8 cellular contexts compared by ENCODE assay signal in the genomic region with DNA sequence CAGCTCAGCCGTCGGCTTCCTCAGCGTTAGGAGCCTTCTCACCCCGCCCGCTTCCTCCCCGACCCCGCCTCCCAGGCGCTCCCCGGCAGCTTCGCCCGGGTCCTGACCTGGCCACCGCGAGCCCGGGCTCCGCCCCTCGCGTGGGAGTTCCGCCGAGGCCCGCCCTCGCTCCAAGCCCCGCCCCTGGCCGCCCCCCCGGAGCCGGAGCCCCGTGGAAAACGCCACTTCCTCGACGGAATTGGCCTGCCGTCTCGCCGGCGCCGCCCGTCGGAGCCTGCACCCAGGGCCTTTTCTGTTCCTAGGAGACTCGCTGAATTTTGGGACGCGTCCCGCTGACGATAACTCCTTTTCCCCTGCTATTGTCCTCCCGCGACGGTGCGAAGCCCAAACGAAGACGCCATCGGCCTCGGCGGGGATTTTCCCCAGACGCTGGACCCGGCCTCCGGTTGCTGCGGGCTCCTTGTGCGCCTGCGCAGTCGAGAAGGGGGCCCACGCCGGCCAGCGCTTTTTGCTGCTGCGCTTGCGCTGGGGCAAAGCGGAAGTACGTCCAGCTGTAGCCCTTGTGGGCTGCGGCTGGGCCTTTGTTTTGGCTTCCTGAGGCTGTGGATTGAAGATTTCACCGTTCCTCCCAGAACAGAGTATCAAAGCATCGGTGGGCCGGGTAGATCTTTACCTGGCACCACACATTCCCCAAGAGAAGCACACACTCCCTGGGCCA. TPM values are rescaled to one million over a fixed set of nuclear protein-coding genes. Genes with fewer than 3 reads are reported as not detected.
DNase-seq lines count a peak whose midpoint lies in the region; ATAC-seq, FAIRE-seq and TF ChIP-seq lines count a peak whose summit lies in the region.

No MANE protein-coding gene starts in this region.

- H3K9me3 ChIP-seq in pancreas (no peaks in the 10 kb centered on the region), thyroid gland (no peaks in the 10 kb centered on the region)

- no peaks in the 10 kb centered on the region for H3K27me3 Mint-ChIP-seq in activated naive CD8-positive, alpha-beta T cell treated with anti-CD3 and anti-CD28 coated beads for 36 hours

- no peak for TF ChIP-seq CTCF in GM10248 (IDR thresholded peaks at IDR 0.05; ENCODE audit: control extremely low read depth, extremely low read depth, low read depth, missing control alignments)
- TF ChIP-seq CTCF in pancreas (IDR thresholded peaks at IDR 0.05): no peak
- TF ChIP-seq CTCF in thyroid gland (IDR thresholded peaks at IDR 0.05): peak in 1 of 6 experiments; percentile 25

- DNase-seq in GM10248 (ENCODE audit: extremely low spot score) (peak; percentile 99), NCI-H1092 treated with DMSO at 0.1 percent for 48 hours (lab: John Stamatoyannopoulos, UW) (peak; percentile 94), SKM-1 (lab: John Stamatoyannopoulos, UW; ENCODE audit: unreplicated experiment) (peak; percentile 83), head of caudate nucleus (peak; percentile 68 to 95 (median 88)), pancreas (peak; percentile 89 to 97 (median 94)), thyroid gland (peak; percentile 91 to 92)
- peak; percentile 99 for DNase-seq in activated naive CD8-positive, alpha-beta T cell treated with anti-CD3 and anti-CD28 coated beads for 36 hours

- peak in 1 of 2 donors; percentile 69 for TF ChIP-seq POLR2A in thyroid gland (IDR thresholded peaks at IDR 0.05)

- POLR2A ChIA-PET in GM10248 (lab: Yijun Ruan, JAX): interaction anchor here (1.0 to 5.0 kb wide), 3 partner anchors 10 to 589 kb away, joined by 5 to 31 read pairs (median 15); partner anchors contain the start of genes RELA and SIPA1

- peak overlapping the region; percentile 92 for H3K27ac Mint-ChIP-seq in activated naive CD8-positive, alpha-beta T cell treated with anti-CD3 and anti-CD28 coated beads for 36 hours

- H3K4me3 Mint-ChIP-seq in activated naive CD8-positive, alpha-beta T cell treated with anti-CD3 and anti-CD28 coated beads for 36 hours: peak overlapping the region; percentile 79

- WGBS in pancreas, 2 donors: 0 to 1% methylated on average over 51 to 68 of the region's 68 CpGs
- WGBS in thyroid gland, 2 donors: 0 to 1% methylated on average over 29 to 33 of the region's 68 CpGs

- ATAC-seq in HG02610 (IDR thresholded peaks at IDR 0.05; ENCODE audit: unreplicated experiment) (peak; percentile 62), pancreas (peak; percentile 88 to 94 (median 90))

- H3K4me3 ChIP-seq in pancreas: peak overlapping the region; percentile 28 to 51 (median 37)
- H3K4me3 ChIP-seq in thyroid gland (replicated peaks in 1 of 3): peak overlapping the region in 2 of 3 donors; percentile 28 to 44

- H3K4me1 ChIP-seq in pancreas (peaks cover 13 to 16% (median 14%) of the 10 kb centered on the region in 3 donors), thyroid gland (peaks cover 25 to 38% of the 10 kb centered on the region in 2 donors)

- H3K4me1 Mint-ChIP-seq in activated naive CD8-positive, alpha-beta T cell treated with anti-CD3 and anti-CD28 coated beads for 36 hours: peaks cover 31% of the 10 kb centered on the region

- H3K36me3 ChIP-seq in pancreas (peaks cover 4 to 33% (median 16%) of the 10 kb centered on the region in 3 donors), thyroid gland (peaks cover 46 to 52% of the 10 kb centered on the region in 2 donors)

- H3K27me3 ChIP-seq in pancreas (no peaks in the 10 kb centered on the region), thyroid gland (no peaks in the 10 kb centered on the region)

- peaks cover 15% of the 10 kb centered on the region for H3K36me3 Mint-ChIP-seq in activated naive CD8-positive, alpha-beta T cell treated with anti-CD3 and anti-CD28 coated beads for 36 hours

- FAIRE-seq in pancreas (lab: Jason Lieb, UNC): no peak

- CTCF ChIA-PET in GM10248 (lab: Yijun Ruan, JAX): interaction anchor here (1.0 to 2.4 kb wide), 9 partner anchors 8 to 237 kb away, joined by 3 to 9 read pairs (median 3); no protein-coding TSS in a partner anchor

- no peaks in the 10 kb centered on the region for H3K9me3 Mint-ChIP-seq in activated naive CD8-positive, alpha-beta T cell treated with anti-CD3 and anti-CD28 coated beads for 36 hours

- H3K27ac ChIP-seq in pancreas (peak overlapping the region; percentile 86 to 96 (median 93)), thyroid gland (peak overlapping the region; percentile 84 to 97 (median 91))

- intact Hi-C loops in head of caudate nucleus (cut with DNase I) (loop anchor here (2.0 to 5.0 kb wide), 2 partner anchors 14 to 35 kb away; partner anchors contain the start of genes PCNX3 and SIPA1), pancreas (cut with DNase I) (no loop called here), thyroid gland (cut with DNase I) (loop anchor here (5.0 kb wide), 1 partner anchor 35 kb away; the partner anchor contains the start of gene PCNX3)

RNA-seq across cellular contexts. Expression of gene RELA, which starts 10.0 kb away (rescaled TPM):
- 10 to 100 TPM; 69.6 to 71.6 TPM for total RNA-seq in activated naive CD8-positive, alpha-beta T cell treated with anti-CD3 and anti-CD28 coated beads for 36 hours
- total RNA-seq in pancreas: 10 to 100 TPM; 29.8 to 42.2 (median 34.6) TPM
- 10 to 100 TPM; 37.3 to 46.6 TPM for polyA plus RNA-seq in pancreas
- 10 to 100 TPM; 40.3 to 55.8 (median 48.7) TPM for total RNA-seq in thyroid gland

RNA-seq across cellular contexts. Expression of gene SIPA1, which starts 14.8 kb away (rescaled TPM):
- total RNA-seq in activated naive CD8-positive, alpha-beta T cell treated with anti-CD3 and anti-CD28 coated beads for 36 hours: 100 to 1,000 TPM; 123 to 127 TPM
- 10 to 100 TPM; 11.2 to 38.2 (median 21.2) TPM for total RNA-seq in pancreas
- polyA plus RNA-seq in pancreas: 10 to 100 TPM; 42.3 to 52.2 TPM
- 10 to 100 TPM; 19.2 to 40.6 (median 32.7) TPM for total RNA-seq in thyroid gland

RNA-seq across cellular contexts. Expression of gene PCNX3, which starts 37.1 kb away (rescaled TPM):
- 10 to 100 TPM; 40.9 to 42.6 TPM for total RNA-seq in activated naive CD8-positive, alpha-beta T cell treated with anti-CD3 and anti-CD28 coated beads for 36 hours
- total RNA-seq in pancreas: 10 to 100 TPM; 13.5 to 21.5 (median 17.3) TPM
- polyA plus RNA-seq in pancreas: 10 to 100 TPM; 21.7 to 26.3 TPM
- total RNA-seq in thyroid gland: 10 to 100 TPM; 18.9 to 54.2 (median 47.0) TPM

RNA-seq across cellular contexts. Expression of gene MAP3K11, which starts 38.6 kb away (rescaled TPM):
- total RNA-seq in activated naive CD8-positive, alpha-beta T cell treated with anti-CD3 and anti-CD28 coated beads for 36 hours: 10 to 100 TPM; 51.2 to 54.8 TPM
- total RNA-seq in pancreas: 10 to 100 TPM; 23.2 to 40.6 (median 26.7) TPM
- 10 to 100 TPM; 75.5 to 84.7 TPM for polyA plus RNA-seq in pancreas
- 10 to 100 TPM; 43.1 to 67.8 (median 51.3) TPM for total RNA-seq in thyroid gland

RNA-seq across cellular contexts. Expression of gene KCNK7, which starts 57.1 kb away (rescaled TPM):
- total RNA-seq in activated naive CD8-positive, alpha-beta T cell treated with anti-CD3 and anti-CD28 coated beads for 36 hours: under 1 TPM; 0.37 to 0.62 TPM
- total RNA-seq in pancreas (under 1 TPM in 3 of 6 donors, not detected in 3; 0.19 to 0.84 (median 0.28) TPM), thyroid gland (1 to 10 TPM in 1 of 4 donors, not detected in 3; 1.2 TPM)
- 1 to 10 TPM in 1 of 2 donors, under 1 TPM in 1; 0.91 to 1.6 TPM for polyA plus RNA-seq in pancreas

Comparison
In these comparisons a context has a peak if more than half of its experiments do, and no peak if none do; other contexts are left out.
1. Peak in every context shown above with its lines: DNase-seq, ATAC-seq, H3K4me3 ChIP-seq and H3K27ac ChIP-seq.
2. intact Hi-C loops: an anchor here in head of caudate nucleus (2.0 to 5.0 kb wide) and thyroid gland (5.0 kb wide); none called in pancreas.